Comparison of ENCODE assay signal across 26 cellular contexts in genomic region chr17:81442791-81443190, GRCh38. TPM values are rescaled to one million over a fixed set of nuclear protein-coding genes. Genes with fewer than 3 reads are reported as not detected.
"Had no signal": no experiment of that assay in that cellular context is flagged by ENCODE, and none has a peak within 500 bp of the region (broad histone marks: within the 10 kb centered on the region; RNA-seq: fewer than 3 reads in every experiment).

No MANE protein-coding gene starts in this region.

- H3K27ac ChIP-seq: ovary, parathyroid adenoma, psoas muscle, right lobe of liver, sigmoid colon, stomach, thoracic aorta, thyroid gland, tibial nerve, upper lobe of left lung, vagina had no signal

- H3K9ac ChIP-seq: parathyroid adenoma had no signal

- ATAC-seq: naive thymus-derived CD8-positive, alpha-beta T cell; natural killer cell treated with Interleukin-12 subunit alpha and Interleukin-12 subunit beta and Interleukin-15 and Interleukin-18, amount 100 ng/mL, for 72 hours; psoas muscle; right cardiac atrium; right lobe of liver; stimulated activated effector memory CD8-positive, alpha-beta T cell treated with anti-CD3 and anti-CD28 coated beads, Interleukin-12 subunit alpha, Interleukin-12 subunit beta, amount 100 ng/mL, for 72 hours; stimulated activated naive B cell treated with anti-CD40 and anti-IgM and Interleukin-4, amounts not matched to agents 10 μg/mL and 1 μg/mL and 100 μg/mL, for 72 hours had no signal

- H3K27me3 ChIP-seq: ovary, right lobe of liver, sigmoid colon, stomach, thyroid gland, tibial nerve, upper lobe of left lung, vagina had no signal

- DNase-seq: naive thymus-derived CD8-positive, alpha-beta T cell; nephron progenitor cell; occipital lobe; ovary; posterior cingulate gyrus; psoas muscle; right cardiac atrium; right lobe of liver; sigmoid colon; small intestine; stimulated activated CD4-positive, alpha-beta T cell treated with anti-CD3 and anti-CD28 coated beads, Interleukin-15, amount 100 ng/mL, for 24 hours; stimulated activated CD4-positive, alpha-beta T cell treated with anti-CD3 and anti-CD28 coated beads, Interleukin-2, amount 100 ng/mL, for 24 hours; stimulated activated CD4-positive, alpha-beta T cell treated with anti-CD3 and anti-CD28 coated beads, Interleukin-2, amount 100 ng/mL, for 48 hours; stimulated activated CD4-positive, alpha-beta T cell treated with anti-CD3 and anti-CD28 coated beads, Interleukin-4, amount 100 ng/mL, for 24 hours; stimulated activated naive B cell treated with anti-CD40 and anti-IgM and Interleukin-4, amounts not matched to agents 10 μg/mL and 1 μg/mL and 100 μg/mL, for 72 hours; stimulated activated naive CD4-positive, alpha-beta T cell treated with Interleukin-2 at 50 U/mL for 16 hours; stomach; thyroid gland; trophoblast cell had no signal

- H3K4me3 ChIP-seq: ovary, psoas muscle, right lobe of liver, sigmoid colon, stomach, thoracic aorta, thyroid gland, tibial nerve, upper lobe of left lung, vagina had no signal

- H3K4me1 ChIP-seq: parathyroid adenoma, right lobe of liver, sigmoid colon, thyroid gland had no signal

- H3K9me3 ChIP-seq: ovary, psoas muscle, right lobe of liver, sigmoid colon, stomach, thoracic aorta, thyroid gland, tibial nerve, upper lobe of left lung, vagina had no signal

- H3K36me3 ChIP-seq: ovary, right lobe of liver, vagina had no signal

- H2AFZ ChIP-seq: parathyroid adenoma had no signal

RNA-seq across cellular contexts. Expression of gene BAHCC1, which starts 47.5 kb away (rescaled TPM):
- total RNA-seq: naive thymus-derived CD8-positive, alpha-beta T cell had no signal
- polyA plus RNA-seq: naive thymus-derived CD8-positive, alpha-beta T cell had no signal
